Comparison of ENCODE assay signal across 1 cellular context in the genomic region with DNA sequence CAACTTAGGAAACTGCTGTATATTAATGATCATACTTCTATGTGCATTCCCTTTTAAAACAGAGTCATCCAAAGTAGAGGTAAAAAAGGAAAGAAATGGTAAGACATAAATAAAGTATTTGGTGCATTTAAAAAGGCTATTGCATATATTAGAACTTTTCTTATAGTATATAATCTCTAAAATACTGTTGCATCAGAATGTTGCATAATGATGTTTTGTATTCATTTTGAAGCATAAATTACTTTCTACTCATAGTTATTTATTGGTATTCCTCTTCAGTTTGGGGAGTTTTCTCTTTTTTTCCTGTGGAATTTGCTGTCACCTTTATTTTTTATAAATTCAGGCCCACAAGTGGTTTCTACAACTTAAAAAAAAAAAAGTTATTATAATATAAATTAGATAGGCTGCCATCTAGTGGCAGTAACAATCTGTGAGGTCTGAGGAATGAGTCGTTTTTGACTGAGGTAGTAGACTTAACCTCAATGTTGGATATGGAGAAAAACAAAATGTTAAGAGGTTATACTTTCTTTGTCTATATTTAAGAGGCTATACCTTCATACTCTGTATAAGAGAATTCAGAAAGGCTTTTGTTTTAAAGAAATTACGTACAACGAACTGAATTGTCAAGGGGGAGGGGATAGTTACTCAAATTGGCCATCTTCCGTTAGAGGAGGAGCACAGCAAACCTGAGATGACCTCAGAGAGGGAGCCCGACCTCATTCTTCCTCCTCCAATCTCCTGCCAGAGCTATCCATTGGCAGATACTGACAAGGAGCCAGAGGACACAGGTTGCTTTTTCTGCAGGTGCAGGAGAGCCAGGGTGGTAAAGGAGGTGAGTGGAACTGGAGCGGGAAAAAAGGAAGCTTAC.
TF ChIP-seq lines count a peak whose summit lies in the region.

No MANE protein-coding gene starts in this region.

TF ChIP-seq in GM12878, 131 proteins besides CTCF, POLR2A, EP300 and RAD21 (continued from another document):
- TF ChIP-seq, protein P1, sequence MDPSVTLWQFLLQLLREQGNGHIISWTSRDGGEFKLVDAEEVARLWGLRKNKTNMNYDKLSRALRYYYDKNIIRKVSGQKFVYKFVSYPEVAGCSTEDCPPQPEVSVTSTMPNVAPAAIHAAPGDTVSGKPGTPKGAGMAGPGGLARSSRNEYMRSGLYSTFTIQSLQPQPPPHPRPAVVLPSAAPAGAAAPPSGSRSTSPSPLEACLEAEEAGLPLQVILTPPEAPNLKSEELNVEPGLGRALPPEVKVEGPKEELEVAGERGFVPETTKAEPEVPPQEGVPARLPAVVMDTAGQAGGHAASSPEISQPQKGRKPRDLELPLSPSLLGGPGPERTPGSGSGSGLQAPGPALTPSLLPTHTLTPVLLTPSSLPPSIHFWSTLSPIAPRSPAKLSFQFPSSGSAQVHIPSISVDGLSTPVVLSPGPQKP (IDR thresholded peaks at IDR 0.05; ENCODE audit: low read depth, low read length) = peak; percentile 29; the same call in 1 of the 2 replicates
- TF ChIP-seq DPF2 (IDR thresholded peaks at IDR 0.05) (no peak), ZNF384 (IDR thresholded peaks at IDR 0.05; ENCODE audit: borderline replicate concordance, low read depth, low read length) (peak; percentile 88; the same call in 1 of the 2 replicates), MTA3 (IDR thresholded peaks at IDR 0.05; ENCODE audit: borderline replicate concordance, low read length) (no peak), SMC3 (IDR thresholded peaks at IDR 0.05; ENCODE audit: borderline replicate concordance, low read length) (peak; percentile 62; the same call in 1 of the 2 replicates), HDGF (IDR thresholded peaks at IDR 0.05) (no peak)
TF ChIP-seq in GM12878: peak in this region for 3.
